Comparison of ENCODE assay signal across 8 cellular contexts in genomic region chr17:76561799-76562268, GRCh38. TPM values are rescaled to one million over a fixed set of nuclear protein-coding genes. Genes with fewer than 3 reads are reported as not detected.
DNase-seq lines count a peak whose midpoint lies in the region; ATAC-seq, FAIRE-seq and TF ChIP-seq lines count a peak whose summit lies in the region.

No MANE protein-coding gene starts in this region.

- H2AFZ ChIP-seq in astrocyte (ENCODE audit: low read depth, low read length) = no peak overlapping the region

- intact Hi-C loops in testis (cut with DNase I; ENCODE audit: low total_unique reads) = no loop called here

- 28 to 58% methylated on average over 5 of the region's 5 CpGs for WGBS in lung, 2 donors
- 35 to 55% methylated on average over 5 of the region's 5 CpGs for WGBS in testis, 2 donors

- peak; percentile 89 for DNase-seq in AG10803 (ENCODE audit: low read depth)
- peak; percentile 73 for DNase-seq in HS-5 (ENCODE audit: low read depth)
- DNase-seq in astrocyte (ENCODE audit: low read depth) = peak; percentile 52
- no peak for DNase-seq in lung (ENCODE audit: low spot score)
- no peak for DNase-seq in SIG-M5 treated with dmso at 0.1 percent for 504 hours (lab: John Stamatoyannopoulos, UW; ENCODE audit: unreplicated experiment)
- no peak for DNase-seq in testis

- H3K36me3 Mint-ChIP-seq in astrocyte (ENCODE audit: low read depth, unreplicated experiment) = peaks cover 19% of the 10 kb centered on the region

- no peaks in the 10 kb centered on the region for H3K27me3 Mint-ChIP-seq in astrocyte (ENCODE audit: low read depth, unreplicated experiment)

- TF ChIP-seq CTCF in AG10803 (conservative IDR thresholded peaks at IDR 0.05; ENCODE audit: low read length) = no peak
- no peak for TF ChIP-seq CTCF in astrocyte (IDR thresholded peaks at IDR 0.05; ENCODE audit: insufficient read depth, low read depth, low read length)
- no peak for TF ChIP-seq CTCF in lung (IDR thresholded peaks at IDR 0.05; ENCODE audit: control extremely low read depth, extremely low read depth)
- no peak for TF ChIP-seq CTCF in testis (IDR thresholded peaks at IDR 0.05)

- H3K4me1 ChIP-seq in astrocyte (ENCODE audit: insufficient read depth, low read length) (peaks cover 46% of the 10 kb centered on the region), lung (ENCODE audit: control insufficient read depth in 2 of 2, insufficient read depth in 2 of 2, low read length in 2 of 2) (peaks cover 11 to 18% of the 10 kb centered on the region in 2 donors), testis (peaks cover 33% of the 10 kb centered on the region)

- no peak overlapping the region for H3K4me3 ChIP-seq in AG10803 (ENCODE audit: low read length)
- H3K4me3 ChIP-seq in astrocyte (ENCODE audit: insufficient read depth, low read depth, low read length) = peak overlapping the region; percentile 32
- no peak overlapping the region for H3K4me3 ChIP-seq in lung
- no peak overlapping the region for H3K4me3 ChIP-seq in testis

- peak overlapping the region; percentile 87 for H3K4me2 ChIP-seq in astrocyte (ENCODE audit: low read length)

- no peaks in the 10 kb centered on the region for H3K9me3 ChIP-seq in astrocyte (ENCODE audit: insufficient read depth, low read depth, low read length)
- no peaks in the 10 kb centered on the region for H3K9me3 ChIP-seq in lung (ENCODE audit: control insufficient read depth in 2 of 2, insufficient read depth in 1 of 2, low read length in 1 of 2)
- no peaks in the 10 kb centered on the region for H3K9me3 ChIP-seq in testis

- H3K36me3 ChIP-seq in astrocyte (ENCODE audit: insufficient read depth, low read length) (peaks cover 31% of the 10 kb centered on the region), lung (ENCODE audit: control insufficient read depth in 2 of 2, insufficient read depth in 2 of 2, low read length in 2 of 2) (peaks cover 0 to 19% of the 10 kb centered on the region in 2 donors), testis (ENCODE audit: low read depth, missing control alignments) (no peaks in the 10 kb centered on the region)

- no peak for TF ChIP-seq POLR2A in testis (IDR thresholded peaks at IDR 0.05)

- H3K27ac ChIP-seq in astrocyte (ENCODE audit: low read depth, low read length) (peak overlapping the region; percentile 40), lung (ENCODE audit: low read depth in 1 of 2, low read length in 1 of 2) (peak overlapping the region; percentile 30 to 88), testis (peak overlapping the region in 1 of 2 donors; percentile 31)

- peaks cover 73% of the 10 kb centered on the region for H4K20me1 ChIP-seq in astrocyte (ENCODE audit: insufficient read depth, low read length)

- no peak for FAIRE-seq in astrocyte (lab: Jason Lieb, UNC)

- H3K4me3 Mint-ChIP-seq in astrocyte (ENCODE audit: unreplicated experiment) = peak overlapping the region; percentile 27

- ATAC-seq in lung (ENCODE audit: insufficient read depth, low FRiP score) = no peak
- ATAC-seq in HG02970 (IDR thresholded peaks at IDR 0.05; ENCODE audit: low FRiP score, unreplicated experiment) = no peak
- no peak for ATAC-seq in GM18861 (IDR thresholded peaks at IDR 0.05; ENCODE audit: unreplicated experiment)

- no peaks in the 10 kb centered on the region for H3K9me3 Mint-ChIP-seq in astrocyte (ENCODE audit: unreplicated experiment)

- H3K9ac ChIP-seq in astrocyte (ENCODE audit: low read length) = peak overlapping the region; percentile 53

- H3K79me2 ChIP-seq in astrocyte (ENCODE audit: insufficient read depth, low read length) = peaks cover 52% of the 10 kb centered on the region

- peak overlapping the region; percentile 66 for H3K27ac Mint-ChIP-seq in astrocyte (ENCODE audit: unreplicated experiment)

- peaks cover 44% of the 10 kb centered on the region for H3K4me1 Mint-ChIP-seq in astrocyte (ENCODE audit: low read depth, unreplicated experiment)

- H3K27me3 ChIP-seq in astrocyte (ENCODE audit: insufficient read depth, low read length) = no peaks in the 10 kb centered on the region
- H3K27me3 ChIP-seq in lung (ENCODE audit: control insufficient read depth, insufficient read depth) = no peaks in the 10 kb centered on the region
- H3K27me3 ChIP-seq in testis = no peaks in the 10 kb centered on the region

RNA-seq across cellular contexts. Expression of gene PRCD, which starts 22.0 kb away (rescaled TPM):
- total RNA-seq in astrocyte (1.5 and 2.2 TPM in 2 replicates), lung (10 to 100 TPM in 1 of 2 donors, 1 to 10 TPM in 1; 3.3 to 11.3 TPM), testis (1 to 10 TPM; 3.2 to 3.8 TPM)
- polyA plus RNA-seq in lung (1 to 10 TPM; 2.0 to 7.9 TPM), testis (ENCODE audit: insufficient read depth, low read depth, low replicate concordance) (4.6 TPM)

RNA-seq across cellular contexts. Expression of gene ST6GALNAC2, which starts 23.8 kb away (rescaled TPM):
- total RNA-seq in astrocyte (0.79 TPM in 1 of 2 replicates, not detected in the other), lung (10 to 100 TPM; 20.8 to 38.0 TPM), testis (10 to 100 TPM; 29.7 to 87.5 TPM)
- polyA plus RNA-seq in lung (10 to 100 TPM; 12.1 to 15.4 TPM), testis (ENCODE audit: insufficient read depth, low read depth, low replicate concordance) (107 TPM)

RNA-seq across cellular contexts. Expression of gene CYGB, which starts 24.3 kb away (rescaled TPM):
- 20.5 and 29.2 TPM in 2 replicates for total RNA-seq in astrocyte
- total RNA-seq in lung = 10 to 100 TPM; 15.9 to 20.0 TPM
- polyA plus RNA-seq in lung = 10 to 100 TPM; 21.4 to 30.4 TPM
- 1 to 10 TPM; 3.4 to 7.2 TPM for total RNA-seq in testis
- 9.9 TPM for polyA plus RNA-seq in testis (ENCODE audit: insufficient read depth, low read depth, low replicate concordance)

Comparison
In these comparisons a context has a peak if more than half of its experiments do, and no peak if none do; other contexts are left out.
1. DNase-seq: peak in AG10803 (single experiment), HS-5 (single experiment) and astrocyte (single experiment); none in lung (single experiment), SIG-M5 treated with dmso at 0.1 percent for 504 hours (single experiment) and testis (single experiment).
2. RNA of gene ST6GALNAC2, which starts 23.8 kb away (total RNA-seq): 29.7 to 87.5 TPM in testis and 20.8 to 38.0 TPM in lung; 0.79 TPM in astrocyte; every median in the first group is over 10 times any median in the second.